Comparison of ENCODE assay signal across 31 cellular contexts in genomic region chr5:45057564-45057963, GRCh38.
"Had no signal": no experiment of that assay in that cellular context is flagged by ENCODE, and none has a peak within 500 bp of the region (broad histone marks: within the 10 kb centered on the region; RNA-seq: fewer than 3 reads in every experiment).

No MANE protein-coding gene starts in this region.

- H3K27ac ChIP-seq: ascending aorta, breast epithelium, cardiac muscle cell, colonic mucosa, epithelial cell of prostate, esophagus squamous epithelium, gastroesophageal sphincter, heart right ventricle, hepatocyte, WERI-Rb-1 had no signal

- H3K4me1 Mint-ChIP-seq: activated CD4-positive, alpha-beta memory T cell treated with anti-CD3 and anti-CD28 coated beads, Interleukin-2, amount 10 ng/mL, durations not matched to agents 7 days and 5 days; activated CD4-positive, alpha-beta T cell treated with anti-CD3 and anti-CD28 coated beads for 36 hours; activated CD4-positive, alpha-beta T cell treated with anti-CD3 and anti-CD28 coated beads, Interleukin-2, amount 10 ng/mL, durations not matched to agents 24 days and 14 days; activated naive CD4-positive, alpha-beta T cell treated with anti-CD3 and anti-CD28 coated beads, Interleukin-2, amount 10 ng/mL, durations not matched to agents 7 days and 5 days; activated naive CD8-positive, alpha-beta T cell treated with anti-CD3 and anti-CD28 coated beads, Interleukin-2, amount 10 ng/mL, durations not matched to agents 7 days and 5 days; brain had no signal

- H3K36me3 Mint-ChIP-seq: activated naive CD4-positive, alpha-beta T cell treated with anti-CD3 and anti-CD28 coated beads, Interleukin-2, amount 10 ng/mL, durations not matched to agents 7 days and 5 days; activated naive CD4-positive, alpha-beta T cell treated with anti-CD3 and anti-CD28 coated beads, Interleukin-2, amount 50 U/mL, for 72 hours; activated naive CD8-positive, alpha-beta T cell treated with anti-CD3 and anti-CD28 coated beads, Interleukin-2, amount 10 ng/mL, durations not matched to agents 7 days and 5 days; brain had no signal

- H3K4me1 ChIP-seq: ascending aorta, breast epithelium, colonic mucosa, esophagus squamous epithelium, gastroesophageal sphincter, heart right ventricle had no signal

- DNase-seq: activated CD4-positive, alpha-beta memory T cell treated with anti-CD3 and anti-CD28 coated beads, Interleukin-2, amount 10 ng/mL, durations not matched to agents 7 days and 5 days; activated CD4-positive, alpha-beta T cell treated with anti-CD3 and anti-CD28 coated beads for 36 hours; activated CD4-positive, alpha-beta T cell treated with anti-CD3 and anti-CD28 coated beads, Interleukin-2, amount 10 ng/mL, durations not matched to agents 24 days and 14 days; activated CD4-positive, CD25-positive, alpha-beta regulatory T cell; activated CD4-positive, CD25-positive, alpha-beta regulatory T cell treated with anti-CD3 and anti-CD28 coated beads, Interleukin-2, amount 50 U/mL, for 72 hours; activated CD8-positive, alpha-beta memory T cell treated with anti-CD3 and anti-CD28 coated beads, Interleukin-2, amount 50 U/mL, for 48 hours; activated gamma-delta T cell; activated naive CD4-positive, alpha-beta T cell; activated naive CD4-positive, alpha-beta T cell treated with anti-CD3 and anti-CD28 coated beads, Interleukin-2, amount 10 ng/mL, durations not matched to agents 7 days and 5 days; activated naive CD8-positive, alpha-beta T cell treated with anti-CD3 and anti-CD28 coated beads, Interleukin-2, amount 10 ng/mL, durations not matched to agents 7 days and 5 days; activated T-cell treated with anti-CD3 and anti-CD28 coated beads for 4 hours; activated T-cell treated with anti-CD3 and anti-CD28 coated beads, Interleukin-2, amount 50 U/mL, for 24 hours; activated T-cell treated with anti-CD3 and anti-CD28 coated beads, Interleukin-2, amount 50 U/mL, for 72 hours; central memory CD4-positive, alpha-beta T cell; cerebellar nuclear complex; colonic mucosa; effector CD8-positive, alpha-beta T cell; esophagus squamous epithelium; foreskin melanocyte; heart right ventricle; T1000; WERI-Rb-1 had no signal

- H3K9me3 Mint-ChIP-seq: activated CD4-positive, alpha-beta memory T cell treated with anti-CD3 and anti-CD28 coated beads, Interleukin-2, amount 10 ng/mL, durations not matched to agents 7 days and 5 days; activated CD4-positive, alpha-beta T cell treated with anti-CD3 and anti-CD28 coated beads, Interleukin-2, amount 10 ng/mL, durations not matched to agents 24 days and 14 days; activated naive CD4-positive, alpha-beta T cell treated with anti-CD3 and anti-CD28 coated beads, Interleukin-2, amount 10 ng/mL, durations not matched to agents 7 days and 5 days; activated naive CD8-positive, alpha-beta T cell treated with anti-CD3 and anti-CD28 coated beads, Interleukin-2, amount 10 ng/mL, durations not matched to agents 7 days and 5 days; brain had no signal

- H3K27me3 ChIP-seq: ascending aorta, breast epithelium, cardiac muscle cell, colonic mucosa, esophagus squamous epithelium, gastroesophageal sphincter, heart right ventricle, hepatocyte had no signal

- H3K9me3 ChIP-seq: ascending aorta, breast epithelium, colonic mucosa, esophagus squamous epithelium, gastroesophageal sphincter, heart right ventricle had no signal

- H3K4me3 Mint-ChIP-seq: activated CD4-positive, alpha-beta memory T cell treated with anti-CD3 and anti-CD28 coated beads, Interleukin-2, amount 10 ng/mL, durations not matched to agents 7 days and 5 days; activated CD4-positive, alpha-beta T cell treated with anti-CD3 and anti-CD28 coated beads for 36 hours; activated CD4-positive, alpha-beta T cell treated with anti-CD3 and anti-CD28 coated beads, Interleukin-2, amount 10 ng/mL, durations not matched to agents 24 days and 14 days; activated naive CD4-positive, alpha-beta T cell treated with anti-CD3 and anti-CD28 coated beads, Interleukin-2, amount 10 ng/mL, durations not matched to agents 7 days and 5 days; activated naive CD8-positive, alpha-beta T cell treated with anti-CD3 and anti-CD28 coated beads, Interleukin-2, amount 10 ng/mL, durations not matched to agents 7 days and 5 days; activated T-cell treated with anti-CD3 and anti-CD28 coated beads, Interleukin-2, amount 50 U/mL, for 24 hours; activated T-cell treated with anti-CD3 and anti-CD28 coated beads, Interleukin-2, amount 50 U/mL, for 72 hours; brain; T-helper 2 cell treated with Interferon-gamma antibody and Interleukin-4, amounts not matched to agents 5 μg/mL and 100 μg/mL, for 36 hours had no signal

- H3K4me3 ChIP-seq: ascending aorta, breast epithelium, cardiac muscle cell, colonic mucosa, esophagus squamous epithelium, gastroesophageal sphincter, heart right ventricle, hepatocyte had no signal

- H3K36me3 ChIP-seq: ascending aorta, breast epithelium, cardiac muscle cell, colonic mucosa, esophagus squamous epithelium, gastroesophageal sphincter, heart right ventricle, WERI-Rb-1 had no signal

- H3K27me3 Mint-ChIP-seq: activated CD4-positive, alpha-beta memory T cell treated with anti-CD3 and anti-CD28 coated beads, Interleukin-2, amount 10 ng/mL, durations not matched to agents 7 days and 5 days; activated CD4-positive, alpha-beta T cell treated with anti-CD3 and anti-CD28 coated beads for 36 hours; activated CD4-positive, alpha-beta T cell treated with anti-CD3 and anti-CD28 coated beads, Interleukin-2, amount 10 ng/mL, durations not matched to agents 24 days and 14 days; activated naive CD4-positive, alpha-beta T cell treated with anti-CD3 and anti-CD28 coated beads, Interleukin-2, amount 10 ng/mL, durations not matched to agents 7 days and 5 days; activated naive CD8-positive, alpha-beta T cell treated with anti-CD3 and anti-CD28 coated beads, Interleukin-2, amount 10 ng/mL, durations not matched to agents 7 days and 5 days; activated T-cell treated with anti-CD3 and anti-CD28 coated beads, Interleukin-2, amount 50 U/mL, for 24 hours; brain had no signal

- ATAC-seq: activated CD4-positive, alpha-beta T cell treated with anti-CD3 and anti-CD28 coated beads for 36 hours; activated naive CD4-positive, alpha-beta T cell treated with anti-CD3 and anti-CD28 coated beads, Interleukin-2, amount 50 U/mL, for 72 hours; activated T-cell treated with anti-CD3 and anti-CD28 coated beads, Interleukin-2, amount 50 U/mL, for 72 hours; gastroesophageal sphincter; heart right ventricle had no signal

- H3K27ac Mint-ChIP-seq: activated CD4-positive, alpha-beta memory T cell treated with anti-CD3 and anti-CD28 coated beads, Interleukin-2, amount 10 ng/mL, durations not matched to agents 7 days and 5 days; activated CD4-positive, alpha-beta T cell treated with anti-CD3 and anti-CD28 coated beads for 36 hours; activated CD4-positive, alpha-beta T cell treated with anti-CD3 and anti-CD28 coated beads, Interleukin-2, amount 10 ng/mL, durations not matched to agents 24 days and 14 days; activated naive CD4-positive, alpha-beta T cell treated with anti-CD3 and anti-CD28 coated beads, Interleukin-2, amount 10 ng/mL, durations not matched to agents 7 days and 5 days; activated naive CD4-positive, alpha-beta T cell treated with anti-CD3 and anti-CD28 coated beads, Interleukin-2, amount 50 U/mL, for 72 hours; activated naive CD8-positive, alpha-beta T cell treated with anti-CD3 and anti-CD28 coated beads, Interleukin-2, amount 10 ng/mL, durations not matched to agents 7 days and 5 days; activated T-cell treated with anti-CD3 and anti-CD28 coated beads, Interleukin-2, amount 50 U/mL, for 24 hours; activated T-cell treated with anti-CD3 and anti-CD28 coated beads, Interleukin-2, amount 50 U/mL, for 72 hours; brain; T-helper 2 cell treated with Interferon-gamma antibody and Interleukin-4, amounts not matched to agents 5 μg/mL and 100 μg/mL, for 36 hours had no signal
